Comparison of ENCODE assay signal across 2 cellular contexts in the genomic region with DNA sequence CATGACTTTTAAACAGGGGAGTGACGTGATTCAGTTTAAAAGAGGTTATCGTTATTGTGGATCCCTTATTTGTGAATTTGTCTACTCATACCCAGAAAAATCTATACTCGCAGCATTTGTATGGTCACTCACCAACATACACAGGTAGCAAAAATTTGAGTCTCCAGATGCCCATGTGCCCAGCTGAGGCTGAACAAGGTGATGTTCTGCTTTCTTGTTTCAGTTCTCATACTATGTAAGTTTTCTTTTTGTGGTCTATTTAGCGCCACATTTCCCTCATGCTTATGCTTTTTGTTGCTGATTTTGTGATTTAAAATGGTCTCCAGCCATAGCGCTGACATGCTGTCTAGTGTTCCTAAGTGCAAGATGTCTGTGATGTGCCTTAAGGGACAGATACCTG.
TF ChIP-seq lines count a peak whose summit lies in the region.

No MANE protein-coding gene starts in this region.

TF ChIP-seq in IMR-90, 13 proteins besides CTCF, POLR2A, EP300 and RAD21:
- TF ChIP-seq MAZ (IDR thresholded peaks at IDR 0.05; ENCODE audit: borderline replicate concordance, low read depth, low read length) = no peak
- TF ChIP-seq MXI1 (IDR thresholded peaks at IDR 0.05; ENCODE audit: borderline replicate concordance, low read depth, low read length) = no peak
- no peak for TF ChIP-seq CEBPB (IDR thresholded peaks at IDR 0.05; ENCODE audit: low read depth, low read length)
- TF ChIP-seq MAFK (IDR thresholded peaks at IDR 0.05; ENCODE audit: low read depth, low read length) = no peak
- TF ChIP-seq NFE2L2 (IDR thresholded peaks at IDR 0.05; ENCODE audit: low read depth, low read length) = no peak
- TF ChIP-seq ELK1 (IDR thresholded peaks at IDR 0.05; ENCODE audit: borderline replicate concordance, low read depth, low read length) = no peak
- no peak for TF ChIP-seq FOS (IDR thresholded peaks at IDR 0.05; ENCODE audit: low read depth, low read length)
- no peak for TF ChIP-seq RFX5 (IDR thresholded peaks at IDR 0.05; ENCODE audit: low read depth, low read length)
- no peak for TF ChIP-seq CHD1 (IDR thresholded peaks at IDR 0.05; ENCODE audit: low read depth, low read length)
- TF ChIP-seq RCOR1 (IDR thresholded peaks at IDR 0.05; ENCODE audit: insufficient replicate concordance, low read length) = no peak
- TF ChIP-seq BHLHE40 (IDR thresholded peaks at IDR 0.05; ENCODE audit: low read depth, low read length) = no peak
- TF ChIP-seq, protein P1, sequence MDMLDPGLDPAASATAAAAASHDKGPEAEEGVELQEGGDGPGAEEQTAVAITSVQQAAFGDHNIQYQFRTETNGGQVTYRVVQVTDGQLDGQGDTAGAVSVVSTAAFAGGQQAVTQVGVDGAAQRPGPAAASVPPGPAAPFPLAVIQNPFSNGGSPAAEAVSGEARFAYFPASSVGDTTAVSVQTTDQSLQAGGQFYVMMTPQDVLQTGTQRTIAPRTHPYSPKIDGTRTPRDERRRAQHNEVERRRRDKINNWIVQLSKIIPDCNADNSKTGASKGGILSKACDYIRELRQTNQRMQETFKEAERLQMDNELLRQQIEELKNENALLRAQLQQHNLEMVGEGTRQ (IDR thresholded peaks at IDR 0.05; ENCODE audit: low read depth, low read length) = no peak
- no peak for TF ChIP-seq SMC3 (IDR thresholded peaks at IDR 0.05; ENCODE audit: low read depth, low read length)
TF ChIP-seq in IMR-90: peak in this region for 0.

TF ChIP-seq in GM12878, 131 proteins besides CTCF, POLR2A, EP300 and RAD21:
- TF ChIP-seq SMAD5 (IDR thresholded peaks at IDR 0.05; ENCODE audit: low read depth) (no peak), SMAD1 (IDR thresholded peaks at IDR 0.05; ENCODE audit: low read depth, partially characterized antibody) (no peak), SUZ12 (IDR thresholded peaks at IDR 0.05; ENCODE audit: unreplicated experiment) (no peak), ZNF24 (IDR thresholded peaks at IDR 0.05) (no peak), E2F8 (IDR thresholded peaks at IDR 0.05; ENCODE audit: low read depth, partially characterized antibody) (no peak), YBX1 (IDR thresholded peaks at IDR 0.05) (no peak), GABPA (IDR thresholded peaks at IDR 0.05; ENCODE audit: low read depth) (no peak), ZBED1 (IDR thresholded peaks at IDR 0.05; ENCODE audit: borderline replicate concordance) (no peak), RFX5 (IDR thresholded peaks at IDR 0.05; ENCODE audit: low read depth, low read length) (no peak), FOS (IDR thresholded peaks at IDR 0.05; ENCODE audit: borderline replicate concordance, extremely low read depth, insufficient read length) (no peak)
- TF ChIP-seq, protein P2, sequence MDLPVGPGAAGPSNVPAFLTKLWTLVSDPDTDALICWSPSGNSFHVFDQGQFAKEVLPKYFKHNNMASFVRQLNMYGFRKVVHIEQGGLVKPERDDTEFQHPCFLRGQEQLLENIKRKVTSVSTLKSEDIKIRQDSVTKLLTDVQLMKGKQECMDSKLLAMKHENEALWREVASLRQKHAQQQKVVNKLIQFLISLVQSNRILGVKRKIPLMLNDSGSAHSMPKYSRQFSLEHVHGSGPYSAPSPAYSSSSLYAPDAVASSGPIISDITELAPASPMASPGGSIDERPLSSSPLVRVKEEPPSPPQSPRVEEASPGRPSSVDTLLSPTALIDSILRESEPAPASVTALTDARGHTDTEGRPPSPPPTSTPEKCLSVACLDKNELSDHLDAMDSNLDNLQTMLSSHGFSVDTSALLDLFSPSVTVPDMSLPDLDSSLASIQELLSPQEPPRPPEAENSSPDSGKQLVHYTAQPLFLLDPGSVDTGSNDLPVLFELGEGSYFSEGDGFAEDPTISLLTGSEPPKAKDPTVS (IDR thresholded peaks at IDR 0.05; ENCODE audit: low read depth, low read length) = no peak
- TF ChIP-seq, protein P3, sequence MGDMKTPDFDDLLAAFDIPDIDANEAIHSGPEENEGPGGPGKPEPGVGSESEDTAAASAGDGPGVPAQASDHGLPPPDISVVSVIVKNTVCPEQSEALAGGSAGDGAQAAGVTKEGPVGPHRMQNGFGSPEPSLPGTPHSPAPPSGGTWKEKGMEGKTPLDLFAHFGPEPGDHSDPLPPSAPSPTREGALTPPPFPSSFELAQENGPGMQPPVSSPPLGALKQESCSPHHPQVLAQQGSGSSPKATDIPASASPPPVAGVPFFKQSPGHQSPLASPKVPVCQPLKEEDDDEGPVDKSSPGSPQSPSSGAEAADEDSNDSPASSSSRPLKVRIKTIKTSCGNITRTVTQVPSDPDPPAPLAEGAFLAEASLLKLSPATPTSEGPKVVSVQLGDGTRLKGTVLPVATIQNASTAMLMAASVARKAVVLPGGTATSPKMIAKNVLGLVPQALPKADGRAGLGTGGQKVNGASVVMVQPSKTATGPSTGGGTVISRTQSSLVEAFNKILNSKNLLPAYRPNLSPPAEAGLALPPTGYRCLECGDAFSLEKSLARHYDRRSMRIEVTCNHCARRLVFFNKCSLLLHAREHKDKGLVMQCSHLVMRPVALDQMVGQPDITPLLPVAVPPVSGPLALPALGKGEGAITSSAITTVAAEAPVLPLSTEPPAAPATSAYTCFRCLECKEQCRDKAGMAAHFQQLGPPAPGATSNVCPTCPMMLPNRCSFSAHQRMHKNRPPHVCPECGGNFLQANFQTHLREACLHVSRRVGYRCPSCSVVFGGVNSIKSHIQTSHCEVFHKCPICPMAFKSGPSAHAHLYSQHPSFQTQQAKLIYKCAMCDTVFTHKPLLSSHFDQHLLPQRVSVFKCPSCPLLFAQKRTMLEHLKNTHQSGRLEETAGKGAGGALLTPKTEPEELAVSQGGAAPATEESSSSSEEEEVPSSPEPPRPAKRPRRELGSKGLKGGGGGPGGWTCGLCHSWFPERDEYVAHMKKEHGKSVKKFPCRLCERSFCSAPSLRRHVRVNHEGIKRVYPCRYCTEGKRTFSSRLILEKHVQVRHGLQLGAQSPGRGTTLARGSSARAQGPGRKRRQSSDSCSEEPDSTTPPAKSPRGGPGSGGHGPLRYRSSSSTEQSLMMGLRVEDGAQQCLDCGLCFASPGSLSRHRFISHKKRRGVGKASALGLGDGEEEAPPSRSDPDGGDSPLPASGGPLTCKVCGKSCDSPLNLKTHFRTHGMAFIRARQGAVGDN (IDR thresholded peaks at IDR 0.05) = no peak
